8 cellular contexts compared by ENCODE assay signal in the genomic region with DNA sequence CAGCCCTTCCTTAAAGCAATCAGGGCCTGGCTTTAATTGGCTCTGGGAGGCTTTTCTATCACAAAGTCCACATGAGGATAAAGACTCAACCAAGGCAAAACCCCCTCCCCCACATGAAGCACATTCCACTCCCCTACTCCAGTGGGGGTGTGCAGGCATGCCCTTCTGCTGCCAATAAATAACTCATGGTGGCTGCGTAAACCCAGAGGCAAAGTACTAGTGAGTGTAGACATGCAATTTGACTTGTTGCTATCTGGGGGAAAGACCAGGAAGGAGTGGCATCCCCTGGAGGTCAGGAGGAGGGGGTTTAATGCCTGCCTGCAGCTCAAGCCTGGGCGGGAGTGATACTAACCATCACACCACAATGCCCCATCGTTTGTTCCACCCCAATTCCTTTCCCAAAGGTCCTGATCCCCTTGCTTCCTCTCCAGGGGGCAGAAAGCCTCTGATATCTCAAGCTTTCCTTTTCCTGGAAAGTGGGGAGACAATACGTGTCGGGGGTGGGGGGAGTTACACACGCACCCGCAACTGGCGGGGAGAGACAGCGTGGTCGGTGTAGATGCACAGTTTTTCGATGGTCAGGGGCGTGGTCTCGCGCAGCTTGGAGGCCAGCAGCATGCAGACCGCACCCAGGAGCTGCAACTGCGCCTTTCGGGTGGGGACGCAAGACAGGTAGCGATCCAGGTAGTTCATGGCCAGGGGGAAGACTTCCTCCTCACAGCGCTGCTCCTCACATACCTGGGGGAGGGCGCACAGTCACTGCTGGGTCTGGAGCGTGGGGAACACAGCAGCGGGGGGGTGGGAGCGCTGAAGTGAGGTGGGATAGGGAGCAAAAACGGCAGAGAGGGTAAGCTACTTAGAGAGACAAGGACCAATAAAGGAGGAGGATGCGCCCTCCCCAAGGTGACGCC. TPM values are rescaled to one million over a fixed set of nuclear protein-coding genes. Genes with fewer than 3 reads are reported as not detected.
DNase-seq lines count a peak whose midpoint lies in the region; ATAC-seq and TF ChIP-seq lines count a peak whose summit lies in the region.

No MANE protein-coding gene starts in this region.

- H3K27ac Mint-ChIP-seq in Calu3 (ENCODE audit: unreplicated experiment), result peak overlapping the region; percentile 79
- peak overlapping the region; percentile 79 to 95 for H3K27ac Mint-ChIP-seq in activated naive CD4-positive, alpha-beta T cell treated with anti-CD3 and anti-CD28 coated beads, Interleukin-2, amount 50 U/mL, for 72 hours

- H3K27me3 Mint-ChIP-seq in Calu3 (ENCODE audit: unreplicated experiment), result no peaks in the 10 kb centered on the region

- H3K36me3 ChIP-seq in iPS-18a (ENCODE audit: control insufficient read depth, low read depth, low read length) (peaks cover 3% of the 10 kb centered on the region), skeletal muscle tissue (ENCODE audit: control insufficient read depth in 3 of 3, insufficient read depth in 3 of 3, low read length in 3 of 3) (peaks cover 2 to 3% (median 3%) of the 10 kb centered on the region in 3 donors)

- no peak for TF ChIP-seq CTCF in Calu3 (IDR thresholded peaks at IDR 0.05; ENCODE audit: unreplicated experiment)

- peak overlapping the region; percentile 100 for H3K4me3 Mint-ChIP-seq in Calu3 (ENCODE audit: low read depth, unreplicated experiment)

- DNase-seq in Calu3 (peak; percentile 29), NCI-H526 treated with DMSO at 0.1 percent for 48 hours (lab: John Stamatoyannopoulos, UW) (peak; percentile 12), DMS53 treated with DMSO at 0.1 percent for 48 hours (lab: John Stamatoyannopoulos, UW; ENCODE audit: unreplicated experiment) (no peak), NCI-H1694 treated with DMSO at 0.1 percent for 48 hours (lab: John Stamatoyannopoulos, UW) (no peak)
- peak in 1 of 2 donors; percentile 64 for DNase-seq in activated naive CD4-positive, alpha-beta T cell treated with anti-CD3 and anti-CD28 coated beads, Interleukin-2, amount 50 U/mL, for 72 hours (ENCODE audit: low spot score in 2 of 2)

- no peaks in the 10 kb centered on the region for H3K9me3 Mint-ChIP-seq in Calu3 (ENCODE audit: low read depth, unreplicated experiment)
- no peaks in the 10 kb centered on the region for H3K9me3 Mint-ChIP-seq in activated naive CD4-positive, alpha-beta T cell treated with anti-CD3 and anti-CD28 coated beads, Interleukin-2, amount 50 U/mL, for 72 hours

- intact Hi-C loops in Calu3 (cut with micrococcal nuclease; ENCODE audit: unreplicated experiment), result loop anchor here (2.0 kb wide), 1 partner anchor 17 kb away; no protein-coding TSS in a partner anchor

- H3K36me3 Mint-ChIP-seq in Calu3 (ENCODE audit: insufficient read depth, unreplicated experiment), result peaks cover 43% of the 10 kb centered on the region
- H3K36me3 Mint-ChIP-seq in activated naive CD4-positive, alpha-beta T cell treated with anti-CD3 and anti-CD28 coated beads, Interleukin-2, amount 50 U/mL, for 72 hours, result peaks cover 50 to 57% of the 10 kb centered on the region in 2 donors

- H3K27me3 ChIP-seq in iPS-18a (ENCODE audit: control insufficient read depth, insufficient read depth, low read length) (peaks cover 6% of the 10 kb centered on the region), skeletal muscle tissue (ENCODE audit: control insufficient read depth in 3 of 3, insufficient read depth in 3 of 3, low read length in 3 of 3) (no peaks in the 10 kb centered on the region)

- peak in 1 of 2 donors; percentile 18 for ATAC-seq in activated naive CD4-positive, alpha-beta T cell treated with anti-CD3 and anti-CD28 coated beads, Interleukin-2, amount 50 U/mL, for 72 hours
- no peak for ATAC-seq in HG02571 (IDR thresholded peaks at IDR 0.05; ENCODE audit: unreplicated experiment)

- BruUV-seq in Calu3 (replicated peaks; lab: Mats Ljungman, UMichigan), result TSS peak; percentile 26

- H3K4me1 ChIP-seq in iPS-18a (ENCODE audit: control insufficient read depth, low read depth, low read length) (peaks cover 31% of the 10 kb centered on the region), skeletal muscle tissue (ENCODE audit: control insufficient read depth in 3 of 3, insufficient read depth in 3 of 3, low read length in 3 of 3) (peaks cover 39 to 54% (median 46%) of the 10 kb centered on the region in 3 donors)

- peaks cover 30% of the 10 kb centered on the region for H3K4me1 Mint-ChIP-seq in Calu3 (ENCODE audit: low read depth, unreplicated experiment)

- no peaks in the 10 kb centered on the region for H3K9me3 ChIP-seq in iPS-18a (ENCODE audit: control insufficient read depth, low read depth, low read length)
- no peaks in the 10 kb centered on the region for H3K9me3 ChIP-seq in skeletal muscle tissue (ENCODE audit: control insufficient read depth in 3 of 3, low read length in 3 of 3)

- H3K9ac ChIP-seq in iPS-18a (ENCODE audit: low read length) (no peak overlapping the region), skeletal muscle tissue (ENCODE audit: low read depth in 1 of 3, low read length in 3 of 3) (peak overlapping the region in 2 of 3 donors; percentile 76 to 81)

- H3K4me3 ChIP-seq in iPS-18a (ENCODE audit: low read length), result peak overlapping the region; percentile 53
- peak overlapping the region; percentile 83 to 91 (median 85) for H3K4me3 ChIP-seq in skeletal muscle tissue (ENCODE audit: low read length in 3 of 3)

- CTCF ChIA-PET in Calu3 (lab: Charles Lee), result interaction anchor here (0.6 to 3.3 kb wide), 4 partner anchors 9 to 154 kb away, joined by 3 to 17 read pairs (median 3); partner anchors contain the start of genes BYSL and MED20

- H3K27ac ChIP-seq in iPS-18a (ENCODE audit: low read length) (no peak overlapping the region), skeletal muscle tissue (ENCODE audit: low read depth, low read length) (peak overlapping the region; percentile 40)

RNA-seq across cellular contexts. Expression of gene CCND3, which starts 1.5 kb away (rescaled TPM):
- 77.4 and 90.4 TPM in 2 replicates for total RNA-seq in Calu3 (2022)
- 100 to 1,000 TPM; 610 to 723 TPM for total RNA-seq in activated naive CD4-positive, alpha-beta T cell treated with anti-CD3 and anti-CD28 coated beads, Interleukin-2, amount 50 U/mL, for 72 hours
- total RNA-seq in skeletal muscle tissue, result 21.9 TPM

RNA-seq across cellular contexts. Expression of gene BYSL, which starts 18.8 kb away (rescaled TPM):
- total RNA-seq in Calu3 (2022) (51.7 and 55.6 TPM in 2 replicates), skeletal muscle tissue (21.9 TPM)
- total RNA-seq in activated naive CD4-positive, alpha-beta T cell treated with anti-CD3 and anti-CD28 coated beads, Interleukin-2, amount 50 U/mL, for 72 hours, result 10 to 100 TPM; 38.1 to 47.6 TPM

RNA-seq across cellular contexts. Expression of gene MED20, which starts 19.2 kb away (rescaled TPM):
- total RNA-seq in Calu3 (2022) (28.0 and 29.8 TPM in 2 replicates), skeletal muscle tissue (17.2 TPM)
- total RNA-seq in activated naive CD4-positive, alpha-beta T cell treated with anti-CD3 and anti-CD28 coated beads, Interleukin-2, amount 50 U/mL, for 72 hours, result 10 to 100 TPM; 18.5 to 24.2 TPM

RNA-seq across cellular contexts. Expression of gene USP49, which starts 44.9 kb away (rescaled TPM):
- 6.9 and 7.0 TPM in 2 replicates for total RNA-seq in Calu3 (2022)
- 10 to 100 TPM in 1 of 2 donors, 1 to 10 TPM in 1; 8.3 to 16.7 TPM for total RNA-seq in activated naive CD4-positive, alpha-beta T cell treated with anti-CD3 and anti-CD28 coated beads, Interleukin-2, amount 50 U/mL, for 72 hours
- 1.6 TPM for total RNA-seq in skeletal muscle tissue

Comparison
In these comparisons a context has a peak if more than half of its experiments do, and no peak if none do; other contexts are left out.
1. DNase-seq: peak in Calu3 (single experiment) and NCI-H526 treated with DMSO at 0.1 percent for 48 hours (single experiment); none in DMS53 treated with DMSO at 0.1 percent for 48 hours (single experiment) and NCI-H1694 treated with DMSO at 0.1 percent for 48 hours (single experiment).